ENCODE assay signal across 14 cellular contexts in genomic region chr11:117203069-117203407, GRCh38. TPM values are rescaled to one million over a fixed set of nuclear protein-coding genes. Genes with fewer than 3 reads are reported as not detected.
DNase-seq lines count a peak whose midpoint lies in the region; ATAC-seq, FAIRE-seq and TF ChIP-seq lines count a peak whose summit lies in the region.
"Had no signal": no experiment of that assay in that cellular context is flagged by ENCODE, and none has a peak within 500 bp of the region (broad histone marks: within the 10 kb centered on the region; RNA-seq: fewer than 3 reads in every experiment).

No MANE protein-coding gene starts in this region.

- peak overlapping the region; percentile 54 for H3K27ac Mint-ChIP-seq in Caco-2 (ENCODE audit: unreplicated experiment)
- peak overlapping the region; percentile 23 for H3K27ac Mint-ChIP-seq in activated T-helper 1 cell treated with anti-CD3 and anti-CD28 coated beads, Interleukin-12 subunit alpha, Interleukin-12 subunit beta, Interleukin-2, Interleukin-4 antibody, amounts not matched to agents 30 ng/mL and 10 ng/mL and 1 ng/mL, durations not matched to agents 14 hours and 24 hours and 36 hours
- peak overlapping the region; percentile 55 for H3K27ac Mint-ChIP-seq in stimulated activated effector memory CD8-positive, alpha-beta T cell treated with anti-CD3 and anti-CD28 coated beads, Interleukin-12 subunit alpha, Interleukin-12 subunit beta, amount 100 ng/mL, for 72 hours
- H3K27ac Mint-ChIP-seq: activated CD4-positive, alpha-beta T cell treated with anti-CD3 and anti-CD28 coated beads, Interleukin-2, amount 10 ng/mL, durations not matched to agents 24 days and 14 days had no signal

- no peaks in the 10 kb centered on the region for H3K9me3 Mint-ChIP-seq in Caco-2 (ENCODE audit: unreplicated experiment)
- no peaks in the 10 kb centered on the region for H3K9me3 Mint-ChIP-seq in activated T-helper 1 cell treated with anti-CD3 and anti-CD28 coated beads, Interleukin-12 subunit alpha, Interleukin-12 subunit beta, Interleukin-2, Interleukin-4 antibody, amounts not matched to agents 30 ng/mL and 10 ng/mL and 1 ng/mL, durations not matched to agents 14 hours and 24 hours and 36 hours
- H3K9me3 Mint-ChIP-seq in stimulated activated effector memory CD8-positive, alpha-beta T cell treated with anti-CD3 and anti-CD28 coated beads, Interleukin-12 subunit alpha, Interleukin-12 subunit beta, amount 100 ng/mL, for 72 hours = no peaks in the 10 kb centered on the region
- H3K9me3 Mint-ChIP-seq: activated CD4-positive, alpha-beta T cell treated with anti-CD3 and anti-CD28 coated beads, Interleukin-2, amount 10 ng/mL, durations not matched to agents 24 days and 14 days had no signal

- FAIRE-seq in kidney (lab: Jason Lieb, UNC) = no peak
- FAIRE-seq: frontal cortex had no signal

- DNase-seq in Caco-2 (no peak), kidney (no peak), DMS153 (lab: John Stamatoyannopoulos, UW) (no peak), activated gamma-delta T cell treated with Interleukin-2 at 50 U/mL for 16 hours (no peak)
- no peak for DNase-seq in activated T-helper 1 cell treated with anti-CD3 and anti-CD28 coated beads, Interleukin-12 subunit alpha, Interleukin-12 subunit beta, Interleukin-2, Interleukin-4 antibody, amounts not matched to agents 30 ng/mL and 10 ng/mL and 1 ng/mL, durations not matched to agents 14 hours and 24 hours and 36 hours (ENCODE audit: low spot score)
- DNase-seq in stimulated activated effector memory CD8-positive, alpha-beta T cell treated with anti-CD3 and anti-CD28 coated beads, Interleukin-12 subunit alpha, Interleukin-12 subunit beta, amount 100 ng/mL, for 72 hours (ENCODE audit: low spot score in 2 of 2) = no peak
- DNase-seq in stimulated activated CD4-positive, alpha-beta T cell treated with anti-CD3 and anti-CD28 coated beads, Interleukin-2, amount 100 ng/mL, for 48 hours = no peak
- DNase-seq: activated CD4-positive, alpha-beta T cell treated with anti-CD3 and anti-CD28 coated beads, Interleukin-2, amount 10 ng/mL, durations not matched to agents 24 days and 14 days; activated gamma-delta T cell; dorsolateral prefrontal cortex; kidney glomerular epithelial cell; NCI-H2081 treated with DMSO at 0.1 percent for 48 hours had no signal

- H3K27me3 Mint-ChIP-seq in Caco-2 (ENCODE audit: insufficient read depth, unreplicated experiment) = no peaks in the 10 kb centered on the region
- H3K27me3 Mint-ChIP-seq in activated T-helper 1 cell treated with anti-CD3 and anti-CD28 coated beads, Interleukin-12 subunit alpha, Interleukin-12 subunit beta, Interleukin-2, Interleukin-4 antibody, amounts not matched to agents 30 ng/mL and 10 ng/mL and 1 ng/mL, durations not matched to agents 14 hours and 24 hours and 36 hours (ENCODE audit: insufficient read depth) = no peaks in the 10 kb centered on the region
- H3K27me3 Mint-ChIP-seq: activated CD4-positive, alpha-beta T cell treated with anti-CD3 and anti-CD28 coated beads, Interleukin-2, amount 10 ng/mL, durations not matched to agents 24 days and 14 days had no signal

- intact Hi-C loops in Caco-2 (cut with micrococcal nuclease; ENCODE audit: unreplicated experiment) = no loop called here
- intact Hi-C loops in activated T-helper 1 cell treated with anti-CD3 and anti-CD28 coated beads, Interleukin-12 subunit alpha, Interleukin-12 subunit beta, Interleukin-2, Interleukin-4 antibody, amounts not matched to agents 30 ng/mL and 10 ng/mL and 1 ng/mL, durations not matched to agents 14 hours and 24 hours and 36 hours (cut with micrococcal nuclease) = no loop called here
- intact Hi-C loops in kidney (cut with DNase I) = no loop called here

- peaks cover 26% of the 10 kb centered on the region for H3K4me1 Mint-ChIP-seq in Caco-2 (ENCODE audit: low read depth, unreplicated experiment)
- H3K4me1 Mint-ChIP-seq in activated T-helper 1 cell treated with anti-CD3 and anti-CD28 coated beads, Interleukin-12 subunit alpha, Interleukin-12 subunit beta, Interleukin-2, Interleukin-4 antibody, amounts not matched to agents 30 ng/mL and 10 ng/mL and 1 ng/mL, durations not matched to agents 14 hours and 24 hours and 36 hours (ENCODE audit: low read depth) = no peaks in the 10 kb centered on the region
- peaks cover 6% of the 10 kb centered on the region for H3K4me1 Mint-ChIP-seq in stimulated activated effector memory CD8-positive, alpha-beta T cell treated with anti-CD3 and anti-CD28 coated beads, Interleukin-12 subunit alpha, Interleukin-12 subunit beta, amount 100 ng/mL, for 72 hours
- H3K4me1 Mint-ChIP-seq: activated CD4-positive, alpha-beta T cell treated with anti-CD3 and anti-CD28 coated beads, Interleukin-2, amount 10 ng/mL, durations not matched to agents 24 days and 14 days had no signal

- TF ChIP-seq CTCF in Caco-2 (IDR thresholded peaks at IDR 0.05; ENCODE audit: insufficient read depth in 1 of 2, low read depth in 1 of 2, low read length in 1 of 2, severe bottlenecking in 1 of 2, unreplicated experiment in 1 of 2) (no peak), kidney (IDR thresholded peaks at IDR 0.05; ENCODE audit: borderline replicate concordance, extremely low read depth, insufficient read depth) (no peak)

- H3K9ac ChIP-seq in kidney (ENCODE audit: low read length in 2 of 2) = no peak overlapping the region

- H3K36me3 Mint-ChIP-seq in Caco-2 (ENCODE audit: insufficient read depth, unreplicated experiment) = peaks cover 50% of the 10 kb centered on the region
- H3K36me3 Mint-ChIP-seq in activated T-helper 1 cell treated with anti-CD3 and anti-CD28 coated beads, Interleukin-12 subunit alpha, Interleukin-12 subunit beta, Interleukin-2, Interleukin-4 antibody, amounts not matched to agents 30 ng/mL and 10 ng/mL and 1 ng/mL, durations not matched to agents 14 hours and 24 hours and 36 hours (ENCODE audit: low read depth) = peaks cover 15% of the 10 kb centered on the region
- H3K36me3 Mint-ChIP-seq in stimulated activated effector memory CD8-positive, alpha-beta T cell treated with anti-CD3 and anti-CD28 coated beads, Interleukin-12 subunit alpha, Interleukin-12 subunit beta, amount 100 ng/mL, for 72 hours = peaks cover 28% of the 10 kb centered on the region

- no peak overlapping the region for H3K4me3 ChIP-seq in Caco-2 (ENCODE audit: low read depth, low read length)
- peak overlapping the region; percentile 34 to 63 for H3K4me3 ChIP-seq in kidney (ENCODE audit: low read length in 2 of 2)

- H3K27me3 ChIP-seq in Caco-2 (replicated peaks; ENCODE audit: control insufficient read depth, insufficient read depth, low read length) = no peaks in the 10 kb centered on the region
- H3K27me3 ChIP-seq: dorsolateral prefrontal cortex had no signal

- H3K27ac ChIP-seq in kidney (ENCODE audit: low read depth in 2 of 2, low read length in 2 of 2) = peak overlapping the region; percentile 4 to 94

- BruUV-seq in Caco-2 (replicated peaks; lab: Mats Ljungman, UMichigan) = no TSS peak

- no peak for ATAC-seq in stimulated activated effector memory CD8-positive, alpha-beta T cell treated with anti-CD3 and anti-CD28 coated beads, Interleukin-12 subunit alpha, Interleukin-12 subunit beta, amount 100 ng/mL, for 72 hours
- ATAC-seq in GM21529 (IDR thresholded peaks at IDR 0.05; ENCODE audit: unreplicated experiment) = no peak

- POLR2A ChIA-PET in Caco-2 (lab: Charles Lee) = interaction anchor here (1.3 to 1.4 kb wide), 2 partner anchors 10 to 24 kb away, joined by 3 to 6 read pairs; partner anchors contain the start of gene SIDT2

- H3K36me3 ChIP-seq in Caco-2 (ENCODE audit: control insufficient read depth, insufficient read depth, low read length) (no peaks in the 10 kb centered on the region), kidney (ENCODE audit: control insufficient read depth in 1 of 2, insufficient read depth in 2 of 2, low read length in 2 of 2) (peaks cover 4 to 11% of the 10 kb centered on the region in 2 donors)

- peaks cover 25% of the 10 kb centered on the region for H3K4me1 ChIP-seq in Caco-2
- H3K4me1 ChIP-seq in kidney (ENCODE audit: control insufficient read depth in 1 of 2, insufficient read depth in 1 of 2, low read depth in 1 of 2, low read length in 2 of 2) = no peaks in the 10 kb centered on the region

- H3K4me3 Mint-ChIP-seq in Caco-2 (ENCODE audit: unreplicated experiment) = no peak overlapping the region
- H3K4me3 Mint-ChIP-seq in activated T-helper 1 cell treated with anti-CD3 and anti-CD28 coated beads, Interleukin-12 subunit alpha, Interleukin-12 subunit beta, Interleukin-2, Interleukin-4 antibody, amounts not matched to agents 30 ng/mL and 10 ng/mL and 1 ng/mL, durations not matched to agents 14 hours and 24 hours and 36 hours = no peak overlapping the region
- no peak overlapping the region for H3K4me3 Mint-ChIP-seq in stimulated activated effector memory CD8-positive, alpha-beta T cell treated with anti-CD3 and anti-CD28 coated beads, Interleukin-12 subunit alpha, Interleukin-12 subunit beta, amount 100 ng/mL, for 72 hours
- H3K4me3 Mint-ChIP-seq: activated CD4-positive, alpha-beta T cell treated with anti-CD3 and anti-CD28 coated beads, Interleukin-2, amount 10 ng/mL, durations not matched to agents 24 days and 14 days had no signal

- H3K9me3 ChIP-seq in Caco-2 (no peaks in the 10 kb centered on the region), kidney (ENCODE audit: control insufficient read depth in 1 of 2, low read length in 2 of 2) (no peaks in the 10 kb centered on the region)

- CTCF ChIA-PET in Caco-2 (lab: Charles Lee) = no interaction called here

RNA-seq across cellular contexts. Expression of gene TAGLN, which starts 3.9 kb away (rescaled TPM):
- total RNA-seq in Caco-2 (2022) (303 and 588 TPM in 2 replicates), kidney (846 TPM)
- 2.9 and 4.6 TPM in 2 replicates for total RNA-seq in activated T-helper 1 cell treated with anti-CD3 and anti-CD28 coated beads, Interleukin-12 subunit alpha, Interleukin-12 subunit beta, Interleukin-2, Interleukin-4 antibody, amounts not matched to agents 30 ng/mL and 10 ng/mL and 1 ng/mL, durations not matched to agents 14 hours and 24 hours and 36 hours
- polyA plus RNA-seq in kidney (ENCODE audit: insufficient read depth, low read depth, low replicate concordance) = 776 TPM

RNA-seq across cellular contexts. Expression of gene SIDT2, which starts 24.5 kb away (rescaled TPM):
- total RNA-seq in Caco-2 (2022) = 57.2 and 61.7 TPM in 2 replicates
- total RNA-seq in activated T-helper 1 cell treated with anti-CD3 and anti-CD28 coated beads, Interleukin-12 subunit alpha, Interleukin-12 subunit beta, Interleukin-2, Interleukin-4 antibody, amounts not matched to agents 30 ng/mL and 10 ng/mL and 1 ng/mL, durations not matched to agents 14 hours and 24 hours and 36 hours = 24.3 and 32.2 TPM in 2 replicates
- total RNA-seq in kidney = 37.4 TPM
- polyA plus RNA-seq in kidney (ENCODE audit: insufficient read depth, low read depth, low replicate concordance) = 16.4 TPM

RNA-seq across cellular contexts. Expression of gene PCSK7, which starts 28.8 kb away (rescaled TPM):
- total RNA-seq in Caco-2 (2022) = 120 and 132 TPM in 2 replicates
- 151 and 154 TPM in 2 replicates for total RNA-seq in activated T-helper 1 cell treated with anti-CD3 and anti-CD28 coated beads, Interleukin-12 subunit alpha, Interleukin-12 subunit beta, Interleukin-2, Interleukin-4 antibody, amounts not matched to agents 30 ng/mL and 10 ng/mL and 1 ng/mL, durations not matched to agents 14 hours and 24 hours and 36 hours
- total RNA-seq in kidney = 70.2 TPM
- polyA plus RNA-seq in kidney (ENCODE audit: insufficient read depth, low read depth, low replicate concordance) = 14.5 TPM

RNA-seq across cellular contexts. Expression of gene RNF214, which starts 29.4 kb away (rescaled TPM):
- total RNA-seq in Caco-2 (2022) (51.2 and 55.8 TPM in 2 replicates), kidney (24.7 TPM)
- 18.5 and 26.3 TPM in 2 replicates for total RNA-seq in activated T-helper 1 cell treated with anti-CD3 and anti-CD28 coated beads, Interleukin-12 subunit alpha, Interleukin-12 subunit beta, Interleukin-2, Interleukin-4 antibody, amounts not matched to agents 30 ng/mL and 10 ng/mL and 1 ng/mL, durations not matched to agents 14 hours and 24 hours and 36 hours
- 8.5 TPM for polyA plus RNA-seq in kidney (ENCODE audit: insufficient read depth, low read depth, low replicate concordance)

RNA-seq across cellular contexts. Expression of gene PAFAH1B2, which starts 59.0 kb away (rescaled TPM):
- 167 and 168 TPM in 2 replicates for total RNA-seq in Caco-2 (2022)
- total RNA-seq in activated T-helper 1 cell treated with anti-CD3 and anti-CD28 coated beads, Interleukin-12 subunit alpha, Interleukin-12 subunit beta, Interleukin-2, Interleukin-4 antibody, amounts not matched to agents 30 ng/mL and 10 ng/mL and 1 ng/mL, durations not matched to agents 14 hours and 24 hours and 36 hours = 71.8 and 83.6 TPM in 2 replicates
- 90.2 TPM for total RNA-seq in kidney
- polyA plus RNA-seq in kidney (ENCODE audit: insufficient read depth, low read depth, low replicate concordance) = 29.4 TPM

Comparison
In these comparisons a context has a peak if more than half of its experiments do, and no peak if none do; other contexts are left out.
1. RNA of gene TAGLN, which starts 3.9 kb away (total RNA-seq): 846 TPM in kidney (single experiment) and 303 to 588 TPM in Caco-2; 2.9 to 4.6 TPM in activated T-helper 1 cell treated with anti-CD3 and anti-CD28 coated beads, Interleukin-12 subunit alpha, Interleukin-12 subunit beta, Interleukin-2, Interleukin-4 antibody, amounts not matched to agents 30 ng/mL and 10 ng/mL and 1 ng/mL, durations not matched to agents 14 hours and 24 hours and 36 hours; every median in the first group is over 10 times any median in the second.
2. Peak in every context shown above with its lines, with median percentiles within 50 percentile points of each other: H3K27ac Mint-ChIP-seq.